ENCODE assay signal across 24 cellular contexts in genomic region chr4:102466298-102466697, GRCh38. TPM values are rescaled to one million over a fixed set of nuclear protein-coding genes. Genes with fewer than 3 reads are reported as not detected.
DNase-seq lines count a peak whose midpoint lies in the region; ATAC-seq and TF ChIP-seq lines count a peak whose summit lies in the region.
"Had no signal": no experiment of that assay in that cellular context is flagged by ENCODE, and none has a peak within 500 bp of the region (broad histone marks: within the 10 kb centered on the region; RNA-seq: fewer than 3 reads in every experiment).

No MANE protein-coding gene starts in this region.

- TF ChIP-seq CTCF in RWPE2 (IDR thresholded peaks at IDR 0.05; ENCODE audit: poor library complexity, severe bottlenecking) (no peak), fibroblast of lung (conservative IDR thresholded peaks at IDR 0.05 in 1 of 2, IDR thresholded peaks at IDR 0.05 in 1 of 2; ENCODE audit: low read depth in 1 of 2, low read length in 2 of 2) (no peak)

- in situ Hi-C loops in HAP-1 (cut with MboI; ENCODE audit: low sequenced_read_pairs), result no loop called here

- H3K9me3 ChIP-seq in RWPE2 (ENCODE audit: severe bottlenecking) (no peaks in the 10 kb centered on the region), fibroblast of lung (ENCODE audit: control insufficient read depth, insufficient read depth, low read depth, low read length) (no peaks in the 10 kb centered on the region), HAP-1 (peaks cover 2% of the 10 kb centered on the region; the same call in 1 of the 2 replicates)
- H3K9me3 ChIP-seq: thoracic aorta had no signal

- H2AFZ ChIP-seq in fibroblast of lung (ENCODE audit: low read length), result no peak overlapping the region

- H3K27ac Mint-ChIP-seq in activated CD4-positive, alpha-beta T cell treated with anti-CD3 and anti-CD28 coated beads, Interleukin-2, amount 10 ng/mL, durations not matched to agents 24 days and 14 days, result no peak overlapping the region
- H3K27ac Mint-ChIP-seq: activated naive CD4-positive, alpha-beta T cell treated with anti-CD3 and anti-CD28 coated beads, Interleukin-2, amount 50 U/mL, for 72 hours; CD4-positive, alpha-beta T cell; nephron had no signal

- H3K4me2 ChIP-seq in fibroblast of lung (ENCODE audit: extremely low read depth, insufficient read depth, low read length), result no peak overlapping the region

- ATAC-seq in RWPE2 (ENCODE audit: low read depth), result 0 out of 3 replicates have a peak, but pooled peaks have one; percentile 45
- ATAC-seq: activated naive CD4-positive, alpha-beta T cell treated with anti-CD3 and anti-CD28 coated beads, Interleukin-2, amount 50 U/mL, for 72 hours; left cardiac atrium; Right ventricle myocardium inferior had no signal

- intact Hi-C loops in activated CD4-positive, alpha-beta T cell treated with anti-CD3 and anti-CD28 coated beads, Interleukin-2, amount 10 ng/mL, durations not matched to agents 24 days and 14 days (cut with micrococcal nuclease), result no loop called here

- H3K4me3 Mint-ChIP-seq in activated CD4-positive, alpha-beta T cell treated with anti-CD3 and anti-CD28 coated beads, Interleukin-2, amount 10 ng/mL, durations not matched to agents 24 days and 14 days, result no peak overlapping the region
- H3K4me3 Mint-ChIP-seq: CD4-positive, alpha-beta T cell; nephron had no signal

- peak; percentile 34 for DNase-seq in HCEC 1CT
- no peak for DNase-seq in RWPE2 (ENCODE audit: low spot score)
- peak; percentile 5 to 27 for DNase-seq in fibroblast of lung (ENCODE audit: low read depth in 2 of 2)
- DNase-seq in renal cortical epithelial cell (ENCODE audit: low read depth), result peak; percentile 44
- no peak for DNase-seq in GDM1 (lab: John Stamatoyannopoulos, UW)
- DNase-seq in activated CD4-positive, alpha-beta T cell treated with anti-CD3 and anti-CD28 coated beads, Interleukin-2, amount 10 ng/mL, durations not matched to agents 24 days and 14 days, result no peak
- no peak for DNase-seq in globus pallidus (ENCODE audit: low spot score)
- DNase-seq in HAP-1 (ENCODE audit: low spot score in 2 of 2), result no peak
- DNase-seq: activated CD4-positive, alpha-beta T cell treated with anti-CD3 and anti-CD28 coated beads for 4 hours; CD4-positive, alpha-beta T cell; DMS153; H7; left cardiac atrium; NCI-H1092 treated with DMSO at 0.1 percent for 48 hours; NCI-H2081 treated with DMSO at 0.1 percent for 48 hours; NCI-H510A treated with DMSO at 0.1 percent for 48 hours; posterior cingulate gyrus; stimulated activated CD4-positive, alpha-beta T cell treated with anti-CD3 and anti-CD28 coated beads, Interleukin-1b, Interleukin-23, amount 100 ng/mL, for 48 hours; stimulated activated naive CD4-positive, alpha-beta T cell; SW 1271 had no signal

- no peaks in the 10 kb centered on the region for H3K4me1 ChIP-seq in RWPE2 (ENCODE audit: insufficient read depth, poor library complexity, severe bottlenecking)
- no peaks in the 10 kb centered on the region for H3K4me1 ChIP-seq in fibroblast of lung (ENCODE audit: control insufficient read depth, extremely low read depth, insufficient read depth, low read length)
- H3K4me1 ChIP-seq in HAP-1, result no peaks in the 10 kb centered on the region

- no peaks in the 10 kb centered on the region for H3K79me2 ChIP-seq in fibroblast of lung (ENCODE audit: control insufficient read depth, insufficient read depth, low read length)

- no peaks in the 10 kb centered on the region for H3K36me3 ChIP-seq in RWPE2 (ENCODE audit: low read depth)
- H3K36me3 ChIP-seq in fibroblast of lung (ENCODE audit: control insufficient read depth, insufficient read depth, low read length), result no peaks in the 10 kb centered on the region
- H3K36me3 ChIP-seq in HAP-1 (replicated peaks), result no peaks in the 10 kb centered on the region
- H3K36me3 ChIP-seq: thoracic aorta had no signal

- H3K36me3 Mint-ChIP-seq in activated CD4-positive, alpha-beta T cell treated with anti-CD3 and anti-CD28 coated beads, Interleukin-2, amount 10 ng/mL, durations not matched to agents 24 days and 14 days (ENCODE audit: low read depth), result no peaks in the 10 kb centered on the region

- no peaks in the 10 kb centered on the region for H4K20me1 ChIP-seq in fibroblast of lung (ENCODE audit: control insufficient read depth, extremely low read depth, insufficient read depth, low read length)

- H3K9me3 Mint-ChIP-seq in activated CD4-positive, alpha-beta T cell treated with anti-CD3 and anti-CD28 coated beads, Interleukin-2, amount 10 ng/mL, durations not matched to agents 24 days and 14 days, result peaks cover 5% of the 10 kb centered on the region
- H3K9me3 Mint-ChIP-seq: nephron had no signal

- H3K27me3 Mint-ChIP-seq in activated CD4-positive, alpha-beta T cell treated with anti-CD3 and anti-CD28 coated beads, Interleukin-2, amount 10 ng/mL, durations not matched to agents 24 days and 14 days, result no peaks in the 10 kb centered on the region
- H3K27me3 Mint-ChIP-seq: CD4-positive, alpha-beta T cell had no signal

- H3K27me3 ChIP-seq in RWPE2 (ENCODE audit: insufficient read depth, poor library complexity, severe bottlenecking) (no peaks in the 10 kb centered on the region), fibroblast of lung (ENCODE audit: control insufficient read depth, insufficient read depth, low read length) (no peaks in the 10 kb centered on the region), HAP-1 (ENCODE audit: low read depth) (peaks cover 6% of the 10 kb centered on the region)

- H3K4me1 Mint-ChIP-seq in activated CD4-positive, alpha-beta T cell treated with anti-CD3 and anti-CD28 coated beads, Interleukin-2, amount 10 ng/mL, durations not matched to agents 24 days and 14 days, result peaks cover 28% of the 10 kb centered on the region
- H3K4me1 Mint-ChIP-seq: nephron had no signal

- no peak overlapping the region for H3K27ac ChIP-seq in RWPE2 (ENCODE audit: poor library complexity, severe bottlenecking)
- H3K27ac ChIP-seq in fibroblast of lung (ENCODE audit: insufficient read depth, low read length), result no peak overlapping the region
- H3K27ac ChIP-seq: thoracic aorta had no signal

- H3K4me3 ChIP-seq in RWPE2 (ENCODE audit: severe bottlenecking) (no peak overlapping the region), fibroblast of lung (replicated peaks in 1 of 4; ENCODE audit: control extremely low read depth in 1 of 4, insufficient read depth in 1 of 4, low read depth in 3 of 4, low read length in 4 of 4) (no peak overlapping the region), HAP-1 (no peak overlapping the region)
- H3K4me3 ChIP-seq: thoracic aorta had no signal

- no peak overlapping the region for H3K9ac ChIP-seq in fibroblast of lung (ENCODE audit: insufficient read depth, low read length)

RNA-seq across cellular contexts. Expression of gene NFKB1, which starts 34.9 kb away (rescaled TPM):
- total RNA-seq in fibroblast of lung (32.5 and 33.9 TPM in 2 replicates), renal cortical epithelial cell (53.7 and 68.9 TPM in 2 replicates)
- 20.9 and 22.4 TPM in 2 replicates for polyA plus RNA-seq in fibroblast of lung
- 18.7 and 20.6 TPM in 2 replicates for polyA plus RNA-seq in fibroblast of lung (2012)
- 13.7 and 18.5 TPM in 2 replicates for polyA minus RNA-seq in fibroblast of lung (ENCODE audit: low replicate concordance)
- total RNA-seq in activated CD4-positive, alpha-beta T cell treated with anti-CD3 and anti-CD28 coated beads, Interleukin-2, amount 10 ng/mL, durations not matched to agents 24 days and 14 days, result 146 and 148 TPM in 2 replicates

Comparison
In these comparisons a context has a peak if more than half of its experiments do, and no peak if none do; other contexts are left out.
1. DNase-seq: peak in HCEC 1CT (single experiment), fibroblast of lung (2 of 2) and renal cortical epithelial cell (single experiment); none in RWPE2 (single experiment), GDM1 (single experiment), activated CD4-positive, alpha-beta T cell treated with anti-CD3 and anti-CD28 coated beads, Interleukin-2, amount 10 ng/mL, durations not matched to agents 24 days and 14 days (single experiment), globus pallidus (single experiment) and HAP-1 (0 of 2).